In genomic region chr11:45105233-45105992, GRCh38 we compare ENCODE assay signal across 7 cellular contexts. TPM values are rescaled to one million over a fixed set of nuclear protein-coding genes. Genes with fewer than 3 reads are reported as not detected.
DNase-seq lines count a peak whose midpoint lies in the region; FAIRE-seq and TF ChIP-seq lines count a peak whose summit lies in the region.

No MANE protein-coding gene starts in this region.

- H3K4me3 ChIP-seq in MG63: no peak overlapping the region
- H3K4me3 ChIP-seq in SJCRH30: no peak overlapping the region
- no peak overlapping the region for H3K4me3 ChIP-seq in uterus

- H3K4me1 ChIP-seq in SJCRH30 (no peaks in the 10 kb centered on the region), uterus (no peaks in the 10 kb centered on the region)

- intact Hi-C loops in posterior cingulate gyrus (cut with DNase I): loop anchor here (10.0 kb wide), 2 partner anchors 481 to 669 kb away; no protein-coding TSS in a partner anchor
- intact Hi-C loops in uterus (cut with DNase I; ENCODE audit: low total_unique reads): loop anchor here (2.0 kb wide), 1 partner anchor 171 kb away; no protein-coding TSS in a partner anchor

- peak; percentile 91 for FAIRE-seq in GM12891 (lab: Jason Lieb, UNC)

- H3K27ac ChIP-seq in SJCRH30 (no peak overlapping the region), uterus (no peak overlapping the region)

- H3K9me3 ChIP-seq in MG63 (no peaks in the 10 kb centered on the region), SJCRH30 (replicated peaks) (no peaks in the 10 kb centered on the region), uterus (no peaks in the 10 kb centered on the region)

- peak; percentile 81 to 96 (median 89) for TF ChIP-seq CTCF in uterus (IDR thresholded peaks at IDR 0.05)

- TF ChIP-seq POLR2A in GM12891 (IDR thresholded peaks at IDR 0.05; ENCODE audit: low read depth, low read length) (no peak), uterus (IDR thresholded peaks at IDR 0.05) (no peak)

- no peaks in the 10 kb centered on the region for H3K36me3 ChIP-seq in MG63
- no peaks in the 10 kb centered on the region for H3K36me3 ChIP-seq in SJCRH30
- H3K36me3 ChIP-seq in uterus: no peaks in the 10 kb centered on the region

- DNase-seq in GM12891 (ENCODE audit: insufficient read length, low spot score) (peak; percentile 52), MG63 (peak; percentile 66), SJCRH30 (peak; percentile 97), glomerular visceral epithelial cell (ENCODE audit: extremely low spot score) (peak; percentile 66), posterior cingulate gyrus (peak; percentile 60 to 97 (median 76)), uterus (peak; percentile 68 to 69)
- peak; percentile 63 for DNase-seq in activated naive CD4-positive, alpha-beta T cell treated with Interleukin-2 at 50 U/mL for 16 hours

- no peaks in the 10 kb centered on the region for H3K27me3 ChIP-seq in MG63
- H3K27me3 ChIP-seq in SJCRH30: peaks cover 5% of the 10 kb centered on the region
- no peaks in the 10 kb centered on the region for H3K27me3 ChIP-seq in uterus

TF ChIP-seq in GM12891, 5 proteins besides CTCF, POLR2A, EP300 and RAD21:
- TF ChIP-seq PAX5 (IDR thresholded peaks at IDR 0.05; ENCODE audit: insufficient read depth, low read length, severe bottlenecking): no peak
- no peak for TF ChIP-seq SPI1 (IDR thresholded peaks at IDR 0.05; ENCODE audit: low read depth, low read length)
- TF ChIP-seq TAF1 (IDR thresholded peaks at IDR 0.05; ENCODE audit: low read depth, low read length): no peak
- no peak for TF ChIP-seq POLR2AphosphoS5 (IDR thresholded peaks at IDR 0.05; ENCODE audit: low read depth, low read length)
- TF ChIP-seq POU2F2 (IDR thresholded peaks at IDR 0.05; ENCODE audit: low read depth, low read length): no peak

RNA-seq across cellular contexts. Expression of gene PRDM11, which starts 41.0 kb away (rescaled TPM):
- polyA plus RNA-seq in GM12891 (2012; ENCODE audit: low read depth, missing spikeins): 0.94 TPM
- total RNA-seq in MG63 (2014; rRNA removed; shearing (Covaris generic); ENCODE audit: low replicate concordance): 4.3 and 5.7 TPM in 2 replicates
- total RNA-seq in SJCRH30 (2014; rRNA removed; shearing (Covaris generic)): 13.1 and 14.7 TPM in 2 replicates
- total RNA-seq in uterus: 100 to 1,000 TPM in 1 of 4 donors, 10 to 100 TPM in 2, 1 to 10 TPM in 1; 7.4 to 318 (median 58.5) TPM
